40 cellular contexts compared by ENCODE assay signal in the genomic region with DNA sequence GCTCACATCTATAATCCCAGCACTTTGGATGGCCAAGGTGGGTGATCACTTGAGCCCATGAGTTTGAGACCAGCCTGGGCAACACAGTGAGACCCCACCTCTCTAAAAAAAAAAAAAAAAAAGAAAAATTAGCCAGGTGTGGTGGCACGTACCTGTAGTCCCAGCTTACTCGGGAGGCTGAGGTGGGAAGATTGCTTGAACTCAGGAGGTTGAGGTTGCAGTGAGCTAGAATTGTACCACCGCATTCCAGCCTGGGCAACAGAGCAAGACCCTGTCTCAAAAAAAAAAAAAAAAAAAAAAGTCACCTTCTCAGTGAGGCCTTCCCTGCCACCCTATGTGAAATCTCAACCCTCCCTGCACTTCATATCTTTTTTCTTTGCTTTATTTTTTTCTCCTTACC. TPM values are rescaled to one million over a fixed set of nuclear protein-coding genes. Genes with fewer than 3 reads are reported as not detected.
"Had no signal": no experiment of that assay in that cellular context is flagged by ENCODE, and none has a peak within 500 bp of the region (broad histone marks: within the 10 kb centered on the region; RNA-seq: fewer than 3 reads in every experiment).

No MANE protein-coding gene starts in this region.

- DNase-seq: Karpas-422, Kasumi-1, MG63, MM.1S, MV-4-11, NCI-H1048, NCI-H1092, NCI-H1092 treated with DMSO at 0.1 percent for 48 hours, NCI-H1105, NCI-H1105 treated with DMSO at 0.1 percent for 48 hours, NCI-H1417, NCI-H1417 treated with DMSO at 0.1 percent for 48 hours, NCI-H1436, NCI-H1436 treated with DMSO at 0.1 percent for 48 hours, NCI-H146, NCI-H1694, NCI-H1694 treated with DMSO at 0.1 percent for 48 hours, NCI-H187, NCI-H187 treated with DMSO at 0.1 percent for 48 hours, NCI-H1930, NCI-H2029, NCI-H2029 treated with DMSO at 0.1 percent for 48 hours, NCI-H2081, NCI-H2081 treated with DMSO at 0.1 percent for 48 hours, NCI-H2107, NCI-H2171, NCI-H2171 treated with DMSO at 0.1 percent for 48 hours, NCI-H2227 treated with DMSO at 0.1 percent for 48 hours, NCI-H226, NCI-H345, NCI-H446, NCI-H446 treated with DMSO at 0.1 percent for 48 hours, NCI-H510A, NCI-H510A treated with DMSO at 0.1 percent for 48 hours, NCI-H524, NCI-H524 treated with DMSO at 0.1 percent for 48 hours had no signal

- H3K27me3 ChIP-seq: MG63 had no signal

- H3K36me3 ChIP-seq: MG63 had no signal

- H3K9me3 ChIP-seq: MG63 had no signal

- H3K4me3 ChIP-seq: MG63 had no signal

RNA-seq across cellular contexts. Expression of gene SOWAHA, which starts 22.1 kb away (rescaled TPM):
- total RNA-seq: LHCN-M2, MCF 10A, NCI-H460 had no signal

RNA-seq across cellular contexts. Expression of gene CCNI2, which starts 43.8 kb away (rescaled TPM):
- total RNA-seq: LHCN-M2, M059J, NCI-H460 had no signal
